In genomic region chr14:72645706-72646105, GRCh38 we compare ENCODE assay signal across 18 cellular contexts.
"Had no signal": no experiment of that assay in that cellular context is flagged by ENCODE, and none has a peak within 500 bp of the region (broad histone marks: within the 10 kb centered on the region; RNA-seq: fewer than 3 reads in every experiment).

No MANE protein-coding gene starts in this region.

- H3K36me3 Mint-ChIP-seq: stimulated activated effector memory CD8-positive, alpha-beta T cell treated with anti-CD3 and anti-CD28 coated beads, Interleukin-12 subunit alpha, Interleukin-12 subunit beta, amount 100 ng/mL, for 72 hours had no signal

- H3K27me3 ChIP-seq: foreskin keratinocyte, right lobe of liver, tibial artery, upper lobe of right lung had no signal

- H3K9me3 ChIP-seq: prostate gland, right lobe of liver, tibial artery, upper lobe of right lung had no signal

- H3K27ac Mint-ChIP-seq: dendritic cell treated with granulocyte-macrophage colony-stimulating factor and Interleukin-4, amounts not matched to agents 40 ng/mL and 50 ng/mL, for 4 days; effector memory CD8-positive, alpha-beta T cell; naive thymus-derived CD4-positive, alpha-beta T cell; nephron progenitor cell; stimulated activated effector memory CD8-positive, alpha-beta T cell treated with anti-CD3 and anti-CD28 coated beads, Interleukin-12 subunit alpha, Interleukin-12 subunit beta, amount 100 ng/mL, for 72 hours had no signal

- ATAC-seq: effector memory CD8-positive, alpha-beta T cell; foreskin keratinocyte; left colon; left ventricle myocardium superior; naive thymus-derived CD4-positive, alpha-beta T cell; right lobe of liver; stimulated activated effector memory CD8-positive, alpha-beta T cell treated with anti-CD3 and anti-CD28 coated beads, Interleukin-12 subunit alpha, Interleukin-12 subunit beta, amount 100 ng/mL, for 72 hours; stimulated activated naive CD8-positive, alpha-beta T cell treated with anti-CD3 and anti-CD28 coated beads, Interleukin-15, Interleukin-2, amounts not matched to agents 100 U/mL and 50 U/mL, for 24 hours; upper lobe of right lung had no signal

- H3K4me1 Mint-ChIP-seq: stimulated activated effector memory CD8-positive, alpha-beta T cell treated with anti-CD3 and anti-CD28 coated beads, Interleukin-12 subunit alpha, Interleukin-12 subunit beta, amount 100 ng/mL, for 72 hours had no signal

- H2AFZ ChIP-seq: parathyroid adenoma had no signal

- H3K4me3 Mint-ChIP-seq: dendritic cell treated with granulocyte-macrophage colony-stimulating factor and Interleukin-4, amounts not matched to agents 40 ng/mL and 50 ng/mL, for 4 days; effector memory CD8-positive, alpha-beta T cell; nephron progenitor cell; stimulated activated effector memory CD8-positive, alpha-beta T cell treated with anti-CD3 and anti-CD28 coated beads, Interleukin-12 subunit alpha, Interleukin-12 subunit beta, amount 100 ng/mL, for 72 hours had no signal

- FAIRE-seq: colon had no signal

- H3K4me3 ChIP-seq: lung, prostate gland, right lobe of liver, tibial artery, upper lobe of right lung had no signal

- H3K4me1 ChIP-seq: parathyroid adenoma, prostate gland, right lobe of liver, upper lobe of right lung had no signal

- DNase-seq: effector memory CD8-positive, alpha-beta T cell; foreskin keratinocyte; left colon; left ventricle myocardium superior; naive thymus-derived CD4-positive, alpha-beta T cell; nephron progenitor cell; right lobe of liver; stimulated activated CD4-positive, alpha-beta T cell treated with anti-CD3 and anti-CD28 coated beads, Interleukin-4, amount 100 ng/mL, for 1 hour; stimulated activated CD8-positive, alpha-beta memory T cell treated with anti-CD3 and anti-CD28 coated beads, Interleukin-4, amount 100 ng/mL, for 48 hours; stimulated activated naive CD8-positive, alpha-beta T cell treated with anti-CD3 and anti-CD28 coated beads, Interleukin-15, Interleukin-2, amounts not matched to agents 100 U/mL and 50 U/mL, for 24 hours; tibial artery; upper lobe of right lung had no signal

- H3K79me2 ChIP-seq: parathyroid adenoma had no signal

- H3K27ac ChIP-seq: foreskin keratinocyte, parathyroid adenoma, prostate gland, right lobe of liver, tibial artery, upper lobe of right lung had no signal

- H3K9ac ChIP-seq: parathyroid adenoma had no signal

- H3K36me3 ChIP-seq: prostate gland, right lobe of liver, tibial artery, upper lobe of right lung had no signal
